1 cellular context compared by ENCODE assay signal in genomic region chr2:216696751-216697560, GRCh38.
TF ChIP-seq lines count a peak whose summit lies in the region.

No MANE protein-coding gene starts in this region.

TF ChIP-seq in HEK293, 187 proteins besides CTCF, POLR2A, EP300 and RAD21 (continued from another document):
- TF ChIP-seq ZNF362 (tag by site-specific recombination; IDR thresholded peaks at IDR 0.05) (no peak), ZNF558 (tag by site-specific recombination; IDR thresholded peaks at IDR 0.05) (no peak), ZNF623 (tag by site-specific recombination; IDR thresholded peaks at IDR 0.05) (no peak), ZNF23 (tag by site-specific recombination; IDR thresholded peaks at IDR 0.05; ENCODE audit: borderline replicate concordance) (no peak), MZF1 (tag by site-specific recombination; IDR thresholded peaks at IDR 0.05; ENCODE audit: borderline replicate concordance) (no peak), ZNF211 (tag by site-specific recombination; IDR thresholded peaks at IDR 0.05; ENCODE audit: low read depth) (no peak), SCRT1 (tag by site-specific recombination; IDR thresholded peaks at IDR 0.05; ENCODE audit: borderline replicate concordance) (no peak), ZBTB7A (tag by site-specific recombination; IDR thresholded peaks at IDR 0.05; ENCODE audit: low read depth) (no peak), ZNF341 (tag by site-specific recombination; IDR thresholded peaks at IDR 0.05; ENCODE audit: low read depth) (0 out of 2 replicates have a peak, but pooled peaks have one; percentile 17), PRDM2 (tag by site-specific recombination; IDR thresholded peaks at IDR 0.05; ENCODE audit: borderline replicate concordance) (no peak), ZNF654 (tag by site-specific recombination; IDR thresholded peaks at IDR 0.05; ENCODE audit: low read depth) (peak; percentile 39; the same call in 1 of the 2 replicates), ZNF248 (tag by site-specific recombination; IDR thresholded peaks at IDR 0.05) (no peak), ZSCAN18 (tag by site-specific recombination; IDR thresholded peaks at IDR 0.05) (no peak), ZSCAN23 (tag by site-specific recombination; IDR thresholded peaks at IDR 0.05) (no peak)
